Comparison of ENCODE assay signal across 8 cellular contexts in the genomic region with DNA sequence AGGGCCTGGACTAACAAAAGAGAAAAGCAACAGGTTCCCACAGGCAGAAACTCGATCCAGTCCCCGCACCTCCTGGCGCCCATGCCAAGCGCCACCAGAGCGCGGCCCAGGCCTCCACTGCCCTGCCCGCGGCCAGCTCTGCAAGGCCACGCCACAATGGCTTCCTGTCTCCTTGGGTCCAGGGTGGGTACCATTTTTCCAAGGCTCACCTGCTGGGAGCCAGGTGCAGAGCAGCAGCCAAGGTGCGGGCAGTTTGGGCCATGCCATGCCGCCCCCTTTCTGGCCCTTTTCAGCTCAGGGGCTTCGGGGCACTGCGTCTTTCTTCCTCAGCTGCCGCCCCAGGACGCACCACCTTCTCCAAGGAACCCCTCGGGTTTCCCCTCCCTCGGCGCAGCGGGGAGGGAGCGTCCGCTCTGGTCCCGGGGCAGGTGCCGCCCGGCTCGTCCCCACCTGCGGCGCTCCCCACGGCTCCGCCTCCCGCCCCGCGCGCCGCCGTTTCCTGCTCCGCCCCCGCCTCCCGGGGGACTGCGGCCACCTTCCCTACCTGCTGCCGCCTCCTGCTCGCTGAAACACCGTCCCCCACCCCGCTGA. TPM values are rescaled to one million over a fixed set of nuclear protein-coding genes. Genes with fewer than 3 reads are reported as not detected.
DNase-seq lines count a peak whose midpoint lies in the region; ATAC-seq, FAIRE-seq and TF ChIP-seq lines count a peak whose summit lies in the region.

A gene (minus strand): TSS at position 437 of the 591 bp plus-strand sequence. CDS start 170 bp downstream, at position 267.

- in situ Hi-C loops in K562 (cut with MboI) = no loop called here

- no peaks in the 10 kb centered on the region for H3K79me2 ChIP-seq in K562 (ENCODE audit: control insufficient read depth, insufficient read depth, low read length)

- no peak for FAIRE-seq in K562 (lab: Jason Lieb, UNC)

- BruUV-seq in K562 (replicated peaks; lab: Mats Ljungman, UMichigan) = no TSS peak

- H3K4me2 ChIP-seq in BLaER1 treated with 17β-estradiol and CSF1 and Interleukin-3, amounts not matched to agents 10 nM and 100 nM = peak within 1 kb of the TSS; percentile 53 to 73 (median 64)
- no peak within 1 kb of the TSS for H3K4me2 ChIP-seq in K562 (ENCODE audit: insufficient read depth, low read length)

- H3K27ac ChIP-seq in BLaER1 treated with 17β-estradiol and CSF1 and Interleukin-3, amounts not matched to agents 10 nM and 100 nM = no peak within 1 kb of the TSS
- no peak within 1 kb of the TSS for H3K27ac ChIP-seq in K562 (ENCODE audit: extremely low read depth, low read depth, low read length)

- H3K4me3 ChIP-seq in BLaER1 treated with 17β-estradiol and CSF1 and Interleukin-3, amounts not matched to agents 10 nM and 100 nM = peak within 1 kb of the TSS in 5 of 10 experiments; percentile 23 to 60 (median 46); a peak in 10 of 20 replicates
- H3K4me3 ChIP-seq in K562 (no peak within 1 kb of the TSS), mucosa of stomach (ENCODE audit: low read length) (no peak within 1 kb of the TSS)

- peaks cover 0 to 17% (median 6%) of the 10 kb centered on the region in 10 experiments; a peak in 12 of 20 replicates for H3K4me1 ChIP-seq in BLaER1 treated with 17β-estradiol and CSF1 and Interleukin-3, amounts not matched to agents 10 nM and 100 nM
- H3K4me1 ChIP-seq in K562 (replicated peaks in 1 of 2; ENCODE audit: control insufficient read depth in 2 of 2, insufficient read depth in 2 of 2, low read length in 2 of 2) (peaks cover 0 to 7% of the 10 kb centered on the region in 2 experiments; a peak in 2 of 5 replicates), mucosa of stomach (ENCODE audit: control insufficient read depth, insufficient read depth, low read length) (peaks cover 11% of the 10 kb centered on the region)

- no peaks in the 10 kb centered on the region for H3K36me3 ChIP-seq in BLaER1 treated with 17β-estradiol and CSF1 and Interleukin-3, amounts not matched to agents 10 nM and 100 nM
- H3K36me3 ChIP-seq in K562 (ENCODE audit: control insufficient read depth, insufficient read depth, low read length) (no peaks in the 10 kb centered on the region), mucosa of stomach (ENCODE audit: control insufficient read depth, insufficient read depth, low read length) (no peaks in the 10 kb centered on the region)

- no peaks in the 10 kb centered on the region for H4K20me1 ChIP-seq in BLaER1 treated with 17β-estradiol and CSF1 and Interleukin-3, amounts not matched to agents 10 nM and 100 nM
- H4K20me1 ChIP-seq in K562 (replicated peaks; ENCODE audit: control insufficient read depth, insufficient read depth, low read length) = no peaks in the 10 kb centered on the region

- no peak for TF ChIP-seq CTCF in K562 (IDR thresholded peaks at IDR 0.05 in 2 of 3, conservative IDR thresholded peaks at IDR 0.05 in 1 of 3; ENCODE audit: insufficient read depth in 2 of 3, low read depth in 1 of 3, low read length in 3 of 3)

- peaks cover 3 to 19% (median 10%) of the 10 kb centered on the region in 11 experiments; a peak in 17 of 22 replicates for H3K9me3 ChIP-seq in BLaER1 treated with 17β-estradiol and CSF1 and Interleukin-3, amounts not matched to agents 10 nM and 100 nM (replicated peaks in 1 of 11)
- H3K9me3 ChIP-seq in K562 (replicated peaks; ENCODE audit: control insufficient read depth, insufficient read depth, low read depth, low read length) (no peaks in the 10 kb centered on the region), mucosa of stomach (ENCODE audit: control insufficient read depth, low read length) (no peaks in the 10 kb centered on the region)

- H3K27me3 ChIP-seq in BLaER1 treated with 17β-estradiol and CSF1 and Interleukin-3, amounts not matched to agents 10 nM and 100 nM = peaks cover 0 to 13% (median 8%) of the 10 kb centered on the region in 11 experiments; a peak in 17 of 22 replicates
- peaks cover 0 to 7% of the 10 kb centered on the region in 2 experiments; a peak in 1 of 5 replicates for H3K27me3 ChIP-seq in K562 (ENCODE audit: control insufficient read depth in 2 of 2, insufficient read depth in 2 of 2, low read length in 2 of 2)
- peaks cover 33% of the 10 kb centered on the region for H3K27me3 ChIP-seq in mucosa of stomach (ENCODE audit: control insufficient read depth, insufficient read depth, low read length)

- CTCF ChIA-PET in K562 (lab: Yijun Ruan, JAX; ENCODE audit: low intra/inter-chr PET ratio) = no interaction called here

- H2AFZ ChIP-seq in K562 (ENCODE audit: low read depth, low read length) = no peak within 1 kb of the TSS

- TF ChIP-seq RAD21 in K562 (CRISPR knock-in tag; conservative IDR thresholded peaks at IDR 0.05 in 1 of 2, IDR thresholded peaks at IDR 0.05 in 1 of 2) = no peak

- POLR2A ChIA-PET in K562 (lab: Yijun Ruan, JAX) = no interaction called here

- intact Hi-C loops in K562 (cut with micrococcal nuclease) = no loop called here

- DNase-seq in NCI-H1092 (lab: John Stamatoyannopoulos, UW) (peak; percentile 3), K562 (ENCODE audit: extremely low read depth in 1 of 4, low spot score in 3 of 4) (peak; percentile 5 to 26 (median 22)), SW 1271 (lab: John Stamatoyannopoulos, UW) (no peak)

- no peak for TF ChIP-seq EP300 in K562 (IDR thresholded peaks at IDR 0.05; ENCODE audit: low read length)

- ATAC-seq in GM19351 (IDR thresholded peaks at IDR 0.05; ENCODE audit: unreplicated experiment) = peak; percentile 38
- ATAC-seq in K562 = peak; percentile 75
- ATAC-seq in GM19023 (IDR thresholded peaks at IDR 0.05; ENCODE audit: unreplicated experiment) = no peak
- no peak for ATAC-seq in GM18511 (IDR thresholded peaks at IDR 0.05; ENCODE audit: unreplicated experiment)

- WGBS in K562 (ENCODE audit: insufficient coverage, low coverage, missing lambda C conversion rate) = 18% methylated on average over 15 of the region's 43 CpGs

- TF ChIP-seq POLR2A in K562 (conservative IDR thresholded peaks at IDR 0.05) = no peak

- peak within 1 kb of the TSS in 2 of 11 experiments; percentile 25 to 56; a peak in 2 of 22 replicates for H3K9ac ChIP-seq in BLaER1 treated with 17β-estradiol and CSF1 and Interleukin-3, amounts not matched to agents 10 nM and 100 nM
- H3K9ac ChIP-seq in K562 (ENCODE audit: insufficient read depth in 1 of 2, low read depth in 2 of 2, low read length in 2 of 2) = no peak within 1 kb of the TSS
- peak within 1 kb of the TSS; percentile 40 for H3K9ac ChIP-seq in mucosa of stomach (ENCODE audit: low read length)

- H3K9me1 ChIP-seq in K562 (ENCODE audit: control insufficient read depth, insufficient read depth, low read length) = no peaks in the 10 kb centered on the region

TF ChIP-seq in K562, 482 proteins besides CTCF, POLR2A, EP300 and RAD21 (continues in another document):
- TF ChIP-seq NEUROD1 (IDR thresholded peaks at IDR 0.05; ENCODE audit: borderline replicate concordance, low read depth, low read length, partially characterized antibody) (no peak), ZNF766 (CRISPR knock-in tag; conservative IDR thresholded peaks at IDR 0.05) (no peak), ZNF785 (CRISPR knock-in tag; IDR thresholded peaks at IDR 0.05) (no peak)
- TF ChIP-seq, protein P1, sequence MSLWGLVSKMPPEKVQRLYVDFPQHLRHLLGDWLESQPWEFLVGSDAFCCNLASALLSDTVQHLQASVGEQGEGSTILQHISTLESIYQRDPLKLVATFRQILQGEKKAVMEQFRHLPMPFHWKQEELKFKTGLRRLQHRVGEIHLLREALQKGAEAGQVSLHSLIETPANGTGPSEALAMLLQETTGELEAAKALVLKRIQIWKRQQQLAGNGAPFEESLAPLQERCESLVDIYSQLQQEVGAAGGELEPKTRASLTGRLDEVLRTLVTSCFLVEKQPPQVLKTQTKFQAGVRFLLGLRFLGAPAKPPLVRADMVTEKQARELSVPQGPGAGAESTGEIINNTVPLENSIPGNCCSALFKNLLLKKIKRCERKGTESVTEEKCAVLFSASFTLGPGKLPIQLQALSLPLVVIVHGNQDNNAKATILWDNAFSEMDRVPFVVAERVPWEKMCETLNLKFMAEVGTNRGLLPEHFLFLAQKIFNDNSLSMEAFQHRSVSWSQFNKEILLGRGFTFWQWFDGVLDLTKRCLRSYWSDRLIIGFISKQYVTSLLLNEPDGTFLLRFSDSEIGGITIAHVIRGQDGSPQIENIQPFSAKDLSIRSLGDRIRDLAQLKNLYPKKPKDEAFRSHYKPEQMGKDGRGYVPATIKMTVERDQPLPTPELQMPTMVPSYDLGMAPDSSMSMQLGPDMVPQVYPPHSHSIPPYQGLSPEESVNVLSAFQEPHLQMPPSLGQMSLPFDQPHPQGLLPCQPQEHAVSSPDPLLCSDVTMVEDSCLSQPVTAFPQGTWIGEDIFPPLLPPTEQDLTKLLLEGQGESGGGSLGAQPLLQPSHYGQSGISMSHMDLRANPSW (CRISPR knock-in tag; IDR thresholded peaks at IDR 0.05) = no peak

RNA-seq across cellular contexts. Expression of the gene that starts here (rescaled TPM):
- total RNA-seq in K562 (2011; cell fraction: chromatin; rRNA removed; ENCODE audit: low replicate concordance) = not detected in 2 replicates
- not detected in 2 replicates for total RNA-seq in K562 (2011; cell fraction: nucleolus; rRNA removed)
- not detected in 2 replicates for total RNA-seq in K562 (2011; cell fraction: nucleoplasm; rRNA removed)
- total RNA-seq in K562 (2014; rRNA removed) (not detected in 2 replicates), K562 (2014; rRNA removed; fragmentation: Illumina TruSeq; extraction: Trizol) (0.04 TPM in 1 of 2 replicates, not detected in the other), K562 (2015; rRNA removed; fragmentation: Illumina TruSeq; extraction: Trizol) (not detected in 2 replicates), K562 (2021) (not detected in 2 replicates)
- polyA plus RNA-seq in K562 (2011; rRNA removed) (not detected in 2 replicates), K562 (2014; fragmentation: Illumina TruSeq; extraction: Trizol) (not detected in 2 replicates), K562 (2014; fragmentation: Nextera tagmentation; extraction: Ambion mirVana) (not detected), K562 (2014; rRNA removed) (not detected in 2 replicates)
- not detected in 2 replicates for polyA plus RNA-seq in K562 (2011; cell fraction: cytosol; rRNA removed)
- polyA plus RNA-seq in K562 (2011; cell fraction: nucleus; rRNA removed) = not detected in 2 replicates
- polyA plus RNA-seq in K562 (2012) = 0.03 TPM in 1 of 2 replicates, not detected in the other
- polyA minus RNA-seq in K562 (2011; rRNA and poly(A)+ RNA removed) = not detected in 2 replicates
- polyA minus RNA-seq in K562 (2011; cell fraction: cytosol; rRNA and poly(A)+ RNA removed) = not detected in 2 replicates
- not detected in 2 replicates for polyA minus RNA-seq in K562 (2011; cell fraction: nucleus; rRNA and poly(A)+ RNA removed)

Comparison
In these comparisons a context has a peak if more than half of its experiments do, and no peak if none do; other contexts are left out.
1. Peak in DNase-seq and ATAC-seq in K562; RNA of the gene not detected or under 1 TPM.